ENCODE assay signal across 2 cellular contexts in the genomic region with DNA sequence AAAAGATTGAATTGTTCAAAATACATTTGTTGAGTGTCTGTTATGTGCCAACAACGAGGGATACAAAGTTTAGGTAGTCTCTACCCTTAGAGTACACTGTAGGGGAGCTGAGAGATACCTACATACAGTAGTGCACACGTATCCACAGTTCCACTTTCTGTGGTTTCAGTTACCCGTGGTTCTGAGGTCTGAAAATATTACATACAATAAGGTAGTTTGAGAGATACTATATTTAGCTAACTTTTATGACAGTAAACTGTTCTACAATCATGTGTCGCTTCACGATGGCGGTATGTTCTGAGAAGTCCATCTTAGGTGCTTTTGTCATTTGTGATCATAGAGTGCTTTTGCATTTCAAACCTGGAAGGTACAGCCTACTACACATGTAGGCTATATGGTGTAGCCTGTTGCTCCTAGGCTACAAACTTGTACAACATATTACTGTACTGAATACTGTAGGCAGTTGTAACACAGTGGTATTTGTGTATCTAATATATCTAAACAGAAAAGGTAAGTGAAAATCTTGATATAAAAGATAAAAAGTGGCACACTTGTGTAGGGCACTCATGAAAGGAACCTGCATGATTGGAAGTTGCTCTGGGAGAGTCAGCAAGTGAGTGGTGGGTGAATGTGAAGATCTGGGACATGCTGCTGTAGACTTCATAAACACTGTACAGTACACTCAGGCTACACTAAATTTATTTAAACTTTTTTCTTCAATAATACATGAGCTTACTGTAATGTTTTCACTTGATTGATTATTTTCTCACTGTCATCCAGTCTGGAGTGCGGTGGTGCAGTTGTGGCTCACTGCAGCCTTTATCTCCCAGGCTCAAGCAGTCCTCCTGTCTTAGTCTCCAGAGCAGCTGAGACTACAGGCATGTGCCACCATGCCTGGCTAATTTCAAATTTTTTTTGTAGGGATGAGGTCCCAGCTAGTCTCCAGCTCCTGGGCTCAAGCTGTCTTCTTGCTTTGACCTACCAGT.
TF ChIP-seq lines count a peak whose summit lies in the region.

No MANE protein-coding gene starts in this region.

TF ChIP-seq in SK-N-SH, 30 proteins besides CTCF, POLR2A, EP300 and RAD21 (continued from another document):
- TF ChIP-seq, protein P1, sequence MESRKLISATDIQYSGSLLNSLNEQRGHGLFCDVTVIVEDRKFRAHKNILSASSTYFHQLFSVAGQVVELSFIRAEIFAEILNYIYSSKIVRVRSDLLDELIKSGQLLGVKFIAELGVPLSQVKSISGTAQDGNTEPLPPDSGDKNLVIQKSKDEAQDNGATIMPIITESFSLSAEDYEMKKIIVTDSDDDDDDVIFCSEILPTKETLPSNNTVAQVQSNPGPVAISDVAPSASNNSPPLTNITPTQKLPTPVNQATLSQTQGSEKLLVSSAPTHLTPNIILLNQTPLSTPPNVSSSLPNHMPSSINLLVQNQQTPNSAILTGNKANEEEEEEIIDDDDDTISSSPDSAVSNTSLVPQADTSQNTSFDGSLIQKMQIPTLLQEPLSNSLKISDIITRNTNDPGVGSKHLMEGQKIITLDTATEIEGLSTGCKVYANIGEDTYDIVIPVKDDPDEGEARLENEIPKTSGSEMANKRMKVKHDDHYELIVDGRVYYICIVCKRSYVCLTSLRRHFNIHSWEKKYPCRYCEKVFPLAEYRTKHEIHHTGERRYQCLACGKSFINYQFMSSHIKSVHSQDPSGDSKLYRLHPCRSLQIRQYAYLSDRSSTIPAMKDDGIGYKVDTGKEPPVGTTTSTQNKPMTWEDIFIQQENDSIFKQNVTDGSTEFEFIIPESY (IDR thresholded peaks at IDR 0.05; ENCODE audit: borderline replicate concordance, low read depth): no peak
- no peak for TF ChIP-seq REST (IDR thresholded peaks at IDR 0.05; ENCODE audit: low read depth, low read length)
- TF ChIP-seq TEAD4 (IDR thresholded peaks at IDR 0.05; ENCODE audit: borderline replicate concordance, insufficient read depth): no peak

TF ChIP-seq in SK-N-SH treated with all-trans-retinoic acid at 6 μM for 48 hours, 23 proteins besides CTCF, POLR2A, EP300 and RAD21 (continued from another document):
- TF ChIP-seq TSHZ2 (CRISPR knock-in tag; IDR thresholded peaks at IDR 0.05): no peak
